In the genomic region with DNA sequence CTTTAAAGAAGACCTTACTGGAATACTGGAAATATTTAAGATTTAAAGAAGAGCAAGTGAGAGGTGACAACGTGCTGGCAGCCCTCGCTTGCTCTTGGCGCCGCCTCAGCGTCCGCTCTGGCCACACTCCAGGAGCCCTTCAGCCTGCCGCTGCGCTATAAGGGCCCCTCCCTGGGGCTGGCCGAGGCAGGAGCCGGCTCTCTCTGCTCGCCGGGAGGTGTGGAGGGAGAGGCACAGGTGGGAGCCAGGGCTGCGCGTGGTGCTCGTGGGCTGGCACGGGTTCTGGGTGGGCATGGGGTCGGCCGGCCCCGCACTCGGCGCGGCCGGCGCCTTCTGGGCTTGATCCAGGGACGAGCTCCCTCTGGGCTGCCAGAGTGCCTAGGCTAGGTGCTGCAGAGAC, we compare ENCODE assay signal across 14 cellular contexts. TPM values are rescaled to one million over a fixed set of nuclear protein-coding genes. Genes with fewer than 3 reads are reported as not detected.
DNase-seq lines count a peak whose midpoint lies in the region; ATAC-seq, FAIRE-seq and TF ChIP-seq lines count a peak whose summit lies in the region.
"Had no signal": no experiment of that assay in that cellular context is flagged by ENCODE, and none has a peak within 500 bp of the region (broad histone marks: within the 10 kb centered on the region; RNA-seq: fewer than 3 reads in every experiment).

No MANE protein-coding gene starts in this region.

- H3K9ac ChIP-seq in HepG2 (ENCODE audit: insufficient read depth, low read depth, low read length) = no peak overlapping the region

- no peak for ATAC-seq in HepG2
- no peak for ATAC-seq in right lobe of liver
- no peak for ATAC-seq in left lung
- no peak for ATAC-seq in upper lobe of right lung

- H3K79me2 ChIP-seq in HepG2 (ENCODE audit: insufficient read depth, low read length) = peaks cover 26% of the 10 kb centered on the region

- in situ Hi-C loops in HepG2 (cut with HindIII; ENCODE audit: extremely low pct_ligation_motif_present, low pct_unique_long_range_greater_than_20kb) = no loop called here

- H4K20me1 ChIP-seq in HepG2 (ENCODE audit: insufficient read depth, low read length) = no peaks in the 10 kb centered on the region

- no peak overlapping the region for H3K4me2 ChIP-seq in HepG2 (ENCODE audit: low read depth, low read length)
- H3K4me2 ChIP-seq: PC-9 had no signal

- CTCF ChIA-PET in HepG2 (lab: Yijun Ruan, JAX; ENCODE audit: low intra/inter-chr PET ratio, low total read pairs) = no interaction called here

- WGBS in HepG2 (ENCODE audit: low lambda C conversion rate) = 97% methylated on average over 25 of the region's 25 CpGs
- 40% methylated on average over 1 of the region's 25 CpGs for WGBS in right lobe of liver (ENCODE audit: insufficient coverage, low coverage, low lambda C conversion rate, missing lambda C conversion rate)

- TF ChIP-seq EP300 in HepG2 (IDR thresholded peaks at IDR 0.05; ENCODE audit: low read depth in 2 of 2, low read length in 2 of 2) (no peak), HepG2 (CRISPR knock-in tag; IDR thresholded peaks at IDR 0.05; ENCODE audit: borderline replicate concordance) (no peak)

- no peak for FAIRE-seq in HepG2 (lab: Jason Lieb, UNC)

- H3K27me3 ChIP-seq in HepG2 (ENCODE audit: control insufficient read depth in 1 of 2, insufficient read depth in 2 of 2, low read length in 2 of 2) (no peaks in the 10 kb centered on the region; a peak in 1 of 5 replicates), right lobe of liver (no peaks in the 10 kb centered on the region), left lung (no peaks in the 10 kb centered on the region), upper lobe of right lung (no peaks in the 10 kb centered on the region)

- TF ChIP-seq CTCF in HepG2 (CRISPR knock-in tag; IDR thresholded peaks at IDR 0.05) = no peak
- TF ChIP-seq CTCF in right lobe of liver (IDR thresholded peaks at IDR 0.05) = no peak
- TF ChIP-seq CTCF in left lung (IDR thresholded peaks at IDR 0.05) = no peak
- TF ChIP-seq CTCF in upper lobe of right lung (IDR thresholded peaks at IDR 0.05) = no peak

- H3K4me1 ChIP-seq in HepG2 (ENCODE audit: insufficient read depth, low read length) (peaks cover 19% of the 10 kb centered on the region), right lobe of liver (peaks cover 0 to 12% (median 4%) of the 10 kb centered on the region in 4 donors), left lung (peaks cover 7 to 20% of the 10 kb centered on the region in 2 donors), upper lobe of right lung (peaks cover 14% of the 10 kb centered on the region)

- DNase-seq in DMS 273 (lab: John Stamatoyannopoulos, UW; ENCODE audit: unreplicated experiment) = peak; percentile 67
- DNase-seq in DMS 273 treated with DMSO at 0.1 percent for 48 hours (lab: John Stamatoyannopoulos, UW) = no peak
- no peak for DNase-seq in HepG2 (ENCODE audit: low spot score)
- DNase-seq in right lobe of liver = no peak
- DNase-seq in left lung = peak; percentile 46 to 83
- DNase-seq in upper lobe of right lung = peak; percentile 82
- DNase-seq in HK-2 (ENCODE audit: unreplicated experiment) = no peak
- no peak for DNase-seq in HuH-7 (ENCODE audit: low spot score)
- DNase-seq: GF-D8, HCEC 1CT, NCI-H1417, NCI-H187, NCI-H510A had no signal

- H3K4me3 ChIP-seq in HepG2 (replicated peaks in 1 of 3; ENCODE audit: insufficient read depth in 1 of 3, low read depth in 2 of 3, low read length in 3 of 3) = no peak overlapping the region
- H3K4me3 ChIP-seq in right lobe of liver = no peak overlapping the region
- H3K4me3 ChIP-seq in left lung = no peak overlapping the region
- H3K4me3 ChIP-seq in upper lobe of right lung = peak overlapping the region; percentile 6
- H3K4me3 ChIP-seq: PC-9 had no signal

- intact Hi-C loops in HepG2 (cut with micrococcal nuclease; ENCODE audit: unreplicated experiment) = loop anchor here (5.0 kb wide), 1 partner anchor 257 kb away; the partner anchor contains the start of gene MARS2
- intact Hi-C loops in right lobe of liver (cut with DNase I) = no loop called here
- intact Hi-C loops in left lung (cut with DNase I) = no loop called here
- intact Hi-C loops in upper lobe of right lung (cut with DNase I) = no loop called here

- no peak overlapping the region for H3K27ac ChIP-seq in HepG2 (ENCODE audit: extremely low read length, insufficient read depth, low read length)
- no peak overlapping the region for H3K27ac ChIP-seq in right lobe of liver
- no peak overlapping the region for H3K27ac ChIP-seq in left lung
- peak overlapping the region; percentile 49 for H3K27ac ChIP-seq in upper lobe of right lung
- H3K27ac ChIP-seq: PC-9 had no signal

- H2AFZ ChIP-seq in HepG2 (ENCODE audit: low read length) = no peak overlapping the region
- H2AFZ ChIP-seq: PC-9 had no signal

- TF ChIP-seq POLR2A in HepG2 (IDR thresholded peaks at IDR 0.05; ENCODE audit: insufficient read depth in 1 of 2, low read depth in 2 of 2, low read length in 2 of 2) = no peak
- TF ChIP-seq POLR2A in right lobe of liver (IDR thresholded peaks at IDR 0.05) = no peak

- BruUV-seq in HepG2 (replicated peaks; lab: Mats Ljungman, UMichigan) = no TSS peak

- H3K9me3 ChIP-seq in HepG2 (ENCODE audit: low read length) (no peaks in the 10 kb centered on the region), right lobe of liver (no peaks in the 10 kb centered on the region), left lung (no peaks in the 10 kb centered on the region), upper lobe of right lung (no peaks in the 10 kb centered on the region)

- H3K36me3 ChIP-seq in HepG2 (replicated peaks in 1 of 2; ENCODE audit: control insufficient read depth in 1 of 2, insufficient read depth in 2 of 2, low read length in 2 of 2) (no peaks in the 10 kb centered on the region), right lobe of liver (no peaks in the 10 kb centered on the region), left lung (no peaks in the 10 kb centered on the region), upper lobe of right lung (no peaks in the 10 kb centered on the region)

- POLR2A ChIA-PET in HepG2 (lab: Yijun Ruan, JAX) = interaction anchor here (0.7 to 8.2 kb wide), 17 partner anchors 10 to 1794 kb away, joined by 3 to 306 read pairs (median 8); partner anchors contain the start of genes HSPD1, HSPE1, MARS2 and MOB4

- no peak for TF ChIP-seq RAD21 in HepG2 (CRISPR knock-in tag; IDR thresholded peaks at IDR 0.05)

RNA-seq across cellular contexts. Expression of gene COQ10B, which starts 2.9 kb away (rescaled TPM):
- total RNA-seq in HepG2 (2016; rRNA removed; fragmentation: Illumina TruSeq; extraction: Trizol) (34.9 and 41.8 TPM in 2 replicates), right lobe of liver (10 to 100 TPM; 11.7 to 23.7 (median 17.1) TPM), left lung (10 to 100 TPM; 26.3 to 28.3 TPM), upper lobe of right lung (26.5 TPM)
- total RNA-seq in HepG2 (2016; cell fraction: cytosol; rRNA removed; fragmentation: Illumina TruSeq; extraction: Trizol; ENCODE audit: low read depth) = 13.9 and 15.1 TPM in 2 replicates
- 36.3 and 46.6 TPM in 2 replicates for total RNA-seq in HepG2 (2016; cell fraction: insoluble cytoplasmic fraction; rRNA removed; fragmentation: Illumina TruSeq; extraction: Trizol)
- 27.0 and 28.4 TPM in 2 replicates for total RNA-seq in HepG2 (2016; cell fraction: membrane; rRNA removed; fragmentation: Illumina TruSeq; extraction: Trizol)
- total RNA-seq in HepG2 (2016; cell fraction: nucleus; rRNA removed; fragmentation: Illumina TruSeq; extraction: Trizol) = 17.9 and 20.6 TPM in 2 replicates
- 4.2 and 4.6 TPM in 2 replicates for polyA plus RNA-seq in HepG2 (2011; rRNA removed)
- 2.2 and 4.2 TPM in 2 replicates for polyA plus RNA-seq in HepG2 (2011; cell fraction: cytosol; rRNA removed)
- 2.8 and 3.0 TPM in 2 replicates for polyA plus RNA-seq in HepG2 (2011; cell fraction: nucleus; rRNA removed)
- polyA plus RNA-seq in HepG2 (2012) = 15.3 and 22.1 TPM in 2 replicates
- polyA plus RNA-seq in HepG2 (2016; cell fraction: cytosol; fragmentation: Illumina TruSeq; extraction: Trizol; ENCODE audit: low read depth) = 3.0 and 3.1 TPM in 2 replicates
- 36.5 and 43.5 TPM in 2 replicates for polyA plus RNA-seq in HepG2 (2016; cell fraction: insoluble cytoplasmic fraction; fragmentation: Illumina TruSeq; extraction: Trizol; ENCODE audit: low read depth)
- 6.5 and 8.6 TPM in 2 replicates for polyA plus RNA-seq in HepG2 (2016; cell fraction: membrane; fragmentation: Illumina TruSeq; extraction: Trizol; ENCODE audit: low read depth)
- 16.1 and 16.4 TPM in 2 replicates for polyA plus RNA-seq in HepG2 (2016; cell fraction: nucleus; fragmentation: Illumina TruSeq; extraction: Trizol; ENCODE audit: insufficient read depth, low read depth)
- polyA minus RNA-seq in HepG2 (2011; rRNA and poly(A)+ RNA removed; ENCODE audit: low replicate concordance) = 2.2 and 8.1 TPM in 2 replicates
- 6.9 and 8.3 TPM in 2 replicates for polyA minus RNA-seq in HepG2 (2011; cell fraction: cytosol; rRNA and poly(A)+ RNA removed)
- polyA minus RNA-seq in HepG2 (2011; cell fraction: nucleus; rRNA and poly(A)+ RNA removed) = 25.2 and 29.4 TPM in 2 replicates

RNA-seq across cellular contexts. Expression of gene SF3B1, which starts 15.7 kb away (rescaled TPM):
- total RNA-seq in HepG2 (2016; rRNA removed; fragmentation: Illumina TruSeq; extraction: Trizol) (387 and 499 TPM in 2 replicates), right lobe of liver (100 to 1,000 TPM in 3 of 6 experiments, 10 to 100 TPM in 3; 74.6 to 113 (median 100) TPM), left lung (100 to 1,000 TPM; 203 to 253 TPM), upper lobe of right lung (252 TPM)
- total RNA-seq in HepG2 (2016; cell fraction: cytosol; rRNA removed; fragmentation: Illumina TruSeq; extraction: Trizol; ENCODE audit: low read depth) = 16.2 and 16.5 TPM in 2 replicates
- total RNA-seq in HepG2 (2016; cell fraction: insoluble cytoplasmic fraction; rRNA removed; fragmentation: Illumina TruSeq; extraction: Trizol) = 367 and 489 TPM in 2 replicates
- 49.3 and 53.4 TPM in 2 replicates for total RNA-seq in HepG2 (2016; cell fraction: membrane; rRNA removed; fragmentation: Illumina TruSeq; extraction: Trizol)
- 418 and 502 TPM in 2 replicates for total RNA-seq in HepG2 (2016; cell fraction: nucleus; rRNA removed; fragmentation: Illumina TruSeq; extraction: Trizol)
- 677 and 750 TPM in 2 replicates for polyA plus RNA-seq in HepG2 (2011; rRNA removed)
- polyA plus RNA-seq in HepG2 (2011; cell fraction: cytosol; rRNA removed) = 115 and 183 TPM in 2 replicates
- polyA plus RNA-seq in HepG2 (2011; cell fraction: nucleus; rRNA removed) = 1,965 and 2,535 TPM in 2 replicates
- polyA plus RNA-seq in HepG2 (2012) = 375 and 468 TPM in 2 replicates
- 9.7 and 15.8 TPM in 2 replicates for polyA plus RNA-seq in HepG2 (2016; cell fraction: cytosol; fragmentation: Illumina TruSeq; extraction: Trizol; ENCODE audit: low read depth)
- polyA plus RNA-seq in HepG2 (2016; cell fraction: insoluble cytoplasmic fraction; fragmentation: Illumina TruSeq; extraction: Trizol; ENCODE audit: low read depth) = 424 and 448 TPM in 2 replicates
- polyA plus RNA-seq in HepG2 (2016; cell fraction: membrane; fragmentation: Illumina TruSeq; extraction: Trizol; ENCODE audit: low read depth) = 27.7 and 44.3 TPM in 2 replicates
- 790 and 818 TPM in 2 replicates for polyA plus RNA-seq in HepG2 (2016; cell fraction: nucleus; fragmentation: Illumina TruSeq; extraction: Trizol; ENCODE audit: insufficient read depth, low read depth)
- 198 and 376 TPM in 2 replicates for polyA minus RNA-seq in HepG2 (2011; rRNA and poly(A)+ RNA removed; ENCODE audit: low replicate concordance)
- polyA minus RNA-seq in HepG2 (2011; cell fraction: cytosol; rRNA and poly(A)+ RNA removed) = 123 TPM in 2 replicates
- polyA minus RNA-seq in HepG2 (2011; cell fraction: nucleus; rRNA and poly(A)+ RNA removed) = 1,412 and 1,821 TPM in 2 replicates

RNA-seq across cellular contexts. Expression of gene HSPD1, which starts 49.2 kb away (rescaled TPM):
- total RNA-seq in HepG2 (2016; rRNA removed; fragmentation: Illumina TruSeq; extraction: Trizol) (2,610 and 3,898 TPM in 2 replicates), right lobe of liver (100 to 1,000 TPM; 241 to 552 (median 353) TPM), left lung (100 to 1,000 TPM; 183 to 253 TPM), upper lobe of right lung (136 TPM)
- 294 and 363 TPM in 2 replicates for total RNA-seq in HepG2 (2016; cell fraction: cytosol; rRNA removed; fragmentation: Illumina TruSeq; extraction: Trizol; ENCODE audit: low read depth)
- 2,668 and 3,847 TPM in 2 replicates for total RNA-seq in HepG2 (2016; cell fraction: insoluble cytoplasmic fraction; rRNA removed; fragmentation: Illumina TruSeq; extraction: Trizol)
- total RNA-seq in HepG2 (2016; cell fraction: membrane; rRNA removed; fragmentation: Illumina TruSeq; extraction: Trizol) = 777 and 956 TPM in 2 replicates
- total RNA-seq in HepG2 (2016; cell fraction: nucleus; rRNA removed; fragmentation: Illumina TruSeq; extraction: Trizol) = 1,442 and 1,577 TPM in 2 replicates
- 541 and 685 TPM in 2 replicates for polyA plus RNA-seq in HepG2 (2011; rRNA removed)
- polyA plus RNA-seq in HepG2 (2011; cell fraction: cytosol; rRNA removed) = 337 and 401 TPM in 2 replicates
- polyA plus RNA-seq in HepG2 (2011; cell fraction: nucleus; rRNA removed) = 282 and 392 TPM in 2 replicates
- polyA plus RNA-seq in HepG2 (2012) = 1,241 and 1,531 TPM in 2 replicates
- 214 and 254 TPM in 2 replicates for polyA plus RNA-seq in HepG2 (2016; cell fraction: cytosol; fragmentation: Illumina TruSeq; extraction: Trizol; ENCODE audit: low read depth)
- polyA plus RNA-seq in HepG2 (2016; cell fraction: insoluble cytoplasmic fraction; fragmentation: Illumina TruSeq; extraction: Trizol; ENCODE audit: low read depth) = 3,105 and 3,208 TPM in 2 replicates
- polyA plus RNA-seq in HepG2 (2016; cell fraction: membrane; fragmentation: Illumina TruSeq; extraction: Trizol; ENCODE audit: low read depth) = 499 and 587 TPM in 2 replicates
- 1,541 and 1,640 TPM in 2 replicates for polyA plus RNA-seq in HepG2 (2016; cell fraction: nucleus; fragmentation: Illumina TruSeq; extraction: Trizol; ENCODE audit: insufficient read depth, low read depth)
- polyA minus RNA-seq in HepG2 (2011; rRNA and poly(A)+ RNA removed; ENCODE audit: low replicate concordance) = 396 and 646 TPM in 2 replicates
- polyA minus RNA-seq in HepG2 (2011; cell fraction: cytosol; rRNA and poly(A)+ RNA removed) = 759 and 815 TPM in 2 replicates
- 956 and 1,197 TPM in 2 replicates for polyA minus RNA-seq in HepG2 (2011; cell fraction: nucleus; rRNA and poly(A)+ RNA removed)

RNA-seq across cellular contexts. Expression of gene HSPE1, which starts 49.7 kb away (rescaled TPM):
- total RNA-seq in HepG2 (2016; rRNA removed; fragmentation: Illumina TruSeq; extraction: Trizol) = 823 and 1,040 TPM in 2 replicates
- total RNA-seq in HepG2 (2016; cell fraction: cytosol; rRNA removed; fragmentation: Illumina TruSeq; extraction: Trizol; ENCODE audit: low read depth) = 289 and 312 TPM in 2 replicates
- 818 and 1,177 TPM in 2 replicates for total RNA-seq in HepG2 (2016; cell fraction: insoluble cytoplasmic fraction; rRNA removed; fragmentation: Illumina TruSeq; extraction: Trizol)
- 277 and 288 TPM in 2 replicates for total RNA-seq in HepG2 (2016; cell fraction: membrane; rRNA removed; fragmentation: Illumina TruSeq; extraction: Trizol)
- total RNA-seq in HepG2 (2016; cell fraction: nucleus; rRNA removed; fragmentation: Illumina TruSeq; extraction: Trizol) = 323 and 352 TPM in 2 replicates
- polyA plus RNA-seq in HepG2 (2011; rRNA removed) = 200 and 244 TPM in 2 replicates
- 131 and 201 TPM in 2 replicates for polyA plus RNA-seq in HepG2 (2011; cell fraction: cytosol; rRNA removed)
- polyA plus RNA-seq in HepG2 (2011; cell fraction: nucleus; rRNA removed) = 67.1 and 99.6 TPM in 2 replicates
- 555 and 769 TPM in 2 replicates for polyA plus RNA-seq in HepG2 (2012)
- polyA plus RNA-seq in HepG2 (2016; cell fraction: cytosol; fragmentation: Illumina TruSeq; extraction: Trizol; ENCODE audit: low read depth) = 404 and 477 TPM in 2 replicates
- polyA plus RNA-seq in HepG2 (2016; cell fraction: insoluble cytoplasmic fraction; fragmentation: Illumina TruSeq; extraction: Trizol; ENCODE audit: low read depth) = 1,596 and 2,077 TPM in 2 replicates
- polyA plus RNA-seq in HepG2 (2016; cell fraction: membrane; fragmentation: Illumina TruSeq; extraction: Trizol; ENCODE audit: low read depth) = 353 and 396 TPM in 2 replicates
- polyA plus RNA-seq in HepG2 (2016; cell fraction: nucleus; fragmentation: Illumina TruSeq; extraction: Trizol; ENCODE audit: insufficient read depth, low read depth) = 750 and 786 TPM in 2 replicates
- 16.5 and 17.8 TPM in 2 replicates for polyA minus RNA-seq in HepG2 (2011; rRNA and poly(A)+ RNA removed; ENCODE audit: low replicate concordance)
- polyA minus RNA-seq in HepG2 (2011; cell fraction: cytosol; rRNA and poly(A)+ RNA removed) = 49.8 and 52.9 TPM in 2 replicates
- 107 and 118 TPM in 2 replicates for polyA minus RNA-seq in HepG2 (2011; cell fraction: nucleus; rRNA and poly(A)+ RNA removed)
- total RNA-seq in right lobe of liver = 100 to 1,000 TPM in 4 of 6 experiments, 10 to 100 TPM in 2; 91.8 to 318 (median 209) TPM
- 10 to 100 TPM; 90.5 to 96.7 TPM for total RNA-seq in left lung
- 66.1 TPM for total RNA-seq in upper lobe of right lung

Comparison
In these comparisons a context has a peak if more than half of its experiments do, and no peak if none do; other contexts are left out.
1. DNase-seq: peak in DMS 273 (single experiment), left lung (2 of 2) and upper lobe of right lung (single experiment); none in DMS 273 treated with DMSO at 0.1 percent for 48 hours (single experiment), HepG2 (single experiment), right lobe of liver (0 of 3), HK-2 (single experiment) and HuH-7 (single experiment).